Comparison of ENCODE assay signal across 3 cellular contexts in the genomic region with DNA sequence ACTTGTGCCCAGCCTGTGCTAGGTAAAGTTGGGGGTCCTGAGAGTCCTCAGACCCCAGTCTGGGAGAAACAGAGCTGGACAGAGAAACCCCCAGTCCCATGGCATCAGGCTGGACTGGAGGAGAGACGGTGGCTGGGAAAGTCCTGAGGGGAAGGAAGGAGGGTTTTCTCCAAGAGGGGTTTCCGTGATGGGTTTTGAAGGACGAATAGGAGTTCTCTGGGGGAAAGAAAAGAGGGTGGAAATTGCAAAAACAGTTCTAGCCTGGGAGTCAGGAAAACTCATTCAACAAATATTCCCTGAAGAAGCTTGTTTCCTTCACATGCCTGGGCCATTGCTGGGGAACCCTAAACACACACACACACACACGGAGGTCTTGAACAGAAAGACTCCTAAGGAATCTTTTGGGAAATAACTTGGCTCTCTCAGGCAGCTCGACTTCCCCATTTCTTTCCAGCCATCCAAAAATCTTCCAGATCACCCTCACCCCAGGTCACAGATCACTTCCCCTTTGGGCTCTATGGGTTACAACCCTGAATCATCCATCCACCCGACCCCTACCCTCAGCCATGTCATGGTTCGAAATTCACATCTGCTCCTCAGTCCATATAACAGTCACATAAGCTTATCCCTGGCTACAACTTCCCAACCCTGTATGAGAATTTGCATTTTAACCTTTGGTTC.
TF ChIP-seq lines count a peak whose summit lies in the region.

No MANE protein-coding gene starts in this region.

TF ChIP-seq in SK-N-SH treated with all-trans-retinoic acid at 6 μM for 48 hours, 23 proteins besides CTCF, POLR2A, EP300 and RAD21:
- peak; percentile 98 for TF ChIP-seq ZFP3 (CRISPR knock-in tag; IDR thresholded peaks at IDR 0.05)
- TF ChIP-seq CSDC2 (CRISPR knock-in tag; IDR thresholded peaks at IDR 0.05): no peak

TF ChIP-seq in SK-N-SH, 30 proteins besides CTCF, POLR2A, EP300 and RAD21:
- TF ChIP-seq FOXM1 (IDR thresholded peaks at IDR 0.05; ENCODE audit: low read depth) (no peak), NRF1 (IDR thresholded peaks at IDR 0.05; ENCODE audit: low read depth, low read length) (no peak), FOXJ3 (CRISPR knock-in tag; IDR thresholded peaks at IDR 0.05) (no peak), TAF1 (IDR thresholded peaks at IDR 0.05; ENCODE audit: borderline replicate concordance, low read depth, low read length) (no peak), NFIC (IDR thresholded peaks at IDR 0.05; ENCODE audit: borderline replicate concordance) (no peak), CHD2 (IDR thresholded peaks at IDR 0.05; ENCODE audit: low read length, partially characterized antibody) (no peak)
TF ChIP-seq in SK-N-SH: peak in this region for 0.

TF ChIP-seq in H1, 55 proteins besides CTCF, POLR2A, EP300 and RAD21:
- no peak for TF ChIP-seq CEBPB (IDR thresholded peaks at IDR 0.05; ENCODE audit: low read depth, low read length)
- TF ChIP-seq SRF (IDR thresholded peaks at IDR 0.05; ENCODE audit: low read depth, low read length): no peak
- no peak for TF ChIP-seq SIRT6 (IDR thresholded peaks at IDR 0.05; ENCODE audit: low read length)
- TF ChIP-seq MAFK (IDR thresholded peaks at IDR 0.05; ENCODE audit: low read depth, low read length): no peak
- no peak for TF ChIP-seq SAP30 (IDR thresholded peaks at IDR 0.05; ENCODE audit: insufficient read depth, insufficient replicate concordance, low read length)
- TF ChIP-seq, protein P1, sequence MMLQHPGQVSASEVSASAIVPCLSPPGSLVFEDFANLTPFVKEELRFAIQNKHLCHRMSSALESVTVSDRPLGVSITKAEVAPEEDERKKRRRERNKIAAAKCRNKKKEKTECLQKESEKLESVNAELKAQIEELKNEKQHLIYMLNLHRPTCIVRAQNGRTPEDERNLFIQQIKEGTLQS (IDR thresholded peaks at IDR 0.05; ENCODE audit: insufficient read depth, low read depth, low read length): no peak
- no peak for TF ChIP-seq SP2 (IDR thresholded peaks at IDR 0.05; ENCODE audit: low read length)
- no peak for TF ChIP-seq SIX5 (IDR thresholded peaks at IDR 0.05; ENCODE audit: low read depth, low read length)
- no peak for TF ChIP-seq POU5F1 (IDR thresholded peaks at IDR 0.05; ENCODE audit: low read depth, low read length)
- no peak for TF ChIP-seq SUZ12 (IDR thresholded peaks at IDR 0.05; ENCODE audit: low read length)
- no peak for TF ChIP-seq KDM1A (IDR thresholded peaks at IDR 0.05; ENCODE audit: borderline replicate concordance, low read length)
- TF ChIP-seq, protein P2, sequence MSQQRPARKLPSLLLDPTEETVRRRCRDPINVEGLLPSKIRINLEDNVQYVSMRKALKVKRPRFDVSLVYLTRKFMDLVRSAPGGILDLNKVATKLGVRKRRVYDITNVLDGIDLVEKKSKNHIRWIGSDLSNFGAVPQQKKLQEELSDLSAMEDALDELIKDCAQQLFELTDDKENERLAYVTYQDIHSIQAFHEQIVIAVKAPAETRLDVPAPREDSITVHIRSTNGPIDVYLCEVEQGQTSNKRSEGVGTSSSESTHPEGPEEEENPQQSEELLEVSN (IDR thresholded peaks at IDR 0.05): no peak
- no peak for TF ChIP-seq ZNF274 (IDR thresholded peaks at IDR 0.05; ENCODE audit: borderline replicate concordance, extremely low read depth, low read length)
TF ChIP-seq in H1: peak in this region for 0.
